Comparison of ENCODE assay signal across 20 cellular contexts in the genomic region with DNA sequence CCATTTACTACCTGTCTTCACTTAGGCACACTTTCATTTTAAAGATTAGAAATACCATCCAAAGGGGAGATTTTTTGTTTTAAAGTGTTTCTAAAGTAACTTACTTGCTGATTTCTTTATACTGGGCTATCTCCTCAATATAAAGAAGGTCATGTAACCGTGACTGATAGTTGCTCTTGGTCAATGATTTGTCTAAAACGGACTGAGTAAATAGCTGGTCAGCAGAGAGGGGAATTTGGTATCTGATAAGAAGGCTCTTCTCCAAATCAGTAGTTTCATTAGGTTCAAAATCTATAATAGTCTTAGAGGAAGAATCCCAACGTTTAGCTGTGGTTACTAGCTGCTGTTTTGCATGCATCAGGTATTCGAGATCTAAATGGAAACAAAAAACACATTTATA.
"Had no signal": no experiment of that assay in that cellular context is flagged by ENCODE, and none has a peak within 500 bp of the region (broad histone marks: within the 10 kb centered on the region; RNA-seq: fewer than 3 reads in every experiment).

No MANE protein-coding gene starts in this region.

- H3K4me3 ChIP-seq: SJCRH30 had no signal

- ATAC-seq: Panc1, PC-3, Right ventricle myocardium inferior, SK-N-SH treated with all-trans-retinoic acid at 6 μM for 48 hours had no signal

- H3K4me1 ChIP-seq: SJCRH30 had no signal

- H3K9me3 ChIP-seq: SJCRH30 had no signal

- DNase-seq: KBM-7, MV-4-11, NCI-H1048, NCI-H1105, NCI-H1417, NCI-H1436 treated with DMSO at 0.1 percent for 48 hours, NCI-H1694, NCI-H187 treated with DMSO at 0.1 percent for 48 hours, NCI-H2029 treated with DMSO at 0.1 percent for 48 hours, NCI-H2171 treated with DMSO at 0.1 percent for 48 hours, NCI-H345, NCI-H446 treated with DMSO at 0.1 percent for 48 hours, NCI-H510A treated with DMSO at 0.1 percent for 48 hours, NCI-H526, PC-3, SHP77 treated with DMSO at 0.1 percent for 48 hours, SJCRH30 had no signal

- H3K27ac ChIP-seq: SJCRH30 had no signal

- H3K27me3 ChIP-seq: SJCRH30 had no signal
